21 cellular contexts compared by ENCODE assay signal in genomic region chr14:28770061-28770460, GRCh38. TPM values are rescaled to one million over a fixed set of nuclear protein-coding genes. Genes with fewer than 3 reads are reported as not detected.
DNase-seq lines count a peak whose midpoint lies in the region; ATAC-seq, FAIRE-seq and TF ChIP-seq lines count a peak whose summit lies in the region.
"Had no signal": no experiment of that assay in that cellular context is flagged by ENCODE, and none has a peak within 500 bp of the region (broad histone marks: within the 10 kb centered on the region; RNA-seq: fewer than 3 reads in every experiment).

No MANE protein-coding gene starts in this region.

- H4K20me1 ChIP-seq in K562 (replicated peaks; ENCODE audit: control insufficient read depth, insufficient read depth, low read length) (no peaks in the 10 kb centered on the region), neural progenitor cell (ENCODE audit: low read depth) (peaks cover 57% of the 10 kb centered on the region)
- H4K20me1 ChIP-seq: BLaER1 had no signal

- H3K27ac Mint-ChIP-seq in neural progenitor cell = no peak overlapping the region
- H3K27ac Mint-ChIP-seq: CD4-positive, alpha-beta T cell had no signal

- intact Hi-C loops in K562 (cut with micrococcal nuclease) = no loop called here

- H3K4me1 Mint-ChIP-seq in neural progenitor cell = peaks cover 15% of the 10 kb centered on the region

- no peak for FAIRE-seq in K562 (lab: Jason Lieb, UNC)
- FAIRE-seq: RCC 7860 had no signal

- H3K4me2 ChIP-seq in K562 (ENCODE audit: insufficient read depth, low read length) = no peak overlapping the region
- H3K4me2 ChIP-seq in neural progenitor cell = no peak overlapping the region
- H3K4me2 ChIP-seq: BLaER1, KMS-11 had no signal

- no TSS peak for BruUV-seq in K562 (replicated peaks; lab: Mats Ljungman, UMichigan)

- no peak for TF ChIP-seq EP300 in K562 (IDR thresholded peaks at IDR 0.05; ENCODE audit: low read length)

- peaks cover 20% of the 10 kb centered on the region for H3K4me1 ChIP-seq in HAP-1
- H3K4me1 ChIP-seq in HEK293 (ENCODE audit: control insufficient read depth, insufficient read depth, low read length) = peaks cover 16% of the 10 kb centered on the region
- peaks cover 0 to 16% of the 10 kb centered on the region in 2 experiments; a peak in 2 of 5 replicates for H3K4me1 ChIP-seq in K562 (replicated peaks in 1 of 2; ENCODE audit: control insufficient read depth in 2 of 2, insufficient read depth in 2 of 2, low read length in 2 of 2)
- peaks cover under 1% of the 10 kb centered on the region for H3K4me1 ChIP-seq in neural progenitor cell
- H3K4me1 ChIP-seq: BLaER1, Caco-2, SJCRH30 had no signal

- H3K79me2 ChIP-seq in K562 (ENCODE audit: control insufficient read depth, insufficient read depth, low read length) (peaks cover 43% of the 10 kb centered on the region), neural progenitor cell (ENCODE audit: low read depth) (no peaks in the 10 kb centered on the region)

- H3K27me3 ChIP-seq in HAP-1 (ENCODE audit: low read depth) = no peaks in the 10 kb centered on the region
- peaks cover 0 to 10% of the 10 kb centered on the region in 2 experiments; a peak in 1 of 5 replicates for H3K27me3 ChIP-seq in K562 (ENCODE audit: control insufficient read depth in 2 of 2, insufficient read depth in 2 of 2, low read length in 2 of 2)
- H3K27me3 ChIP-seq in neural progenitor cell = peaks cover 100% of the 10 kb centered on the region
- H3K27me3 ChIP-seq: SJCRH30 had no signal

- H3K9ac ChIP-seq in K562 (ENCODE audit: insufficient read depth in 1 of 2, low read depth in 2 of 2, low read length in 2 of 2) (peak overlapping the region in 1 of 2 experiments; percentile 71; a peak in 1 of 4 replicates), neural progenitor cell (no peak overlapping the region)
- H3K9ac ChIP-seq: BLaER1, KMS-11 had no signal

- H2AFZ ChIP-seq in K562 (ENCODE audit: low read depth, low read length) = no peak overlapping the region
- no peak overlapping the region for H2AFZ ChIP-seq in neural progenitor cell (replicated peaks)

- POLR2A ChIA-PET in HEK293 (lab: Yijun Ruan, JAX) (interaction anchor here (0.6 to 0.7 kb wide), 3 partner anchors 20 to 907 kb away, joined by 3 to 8 read pairs (median 4); no protein-coding TSS in a partner anchor), K562 (lab: Yijun Ruan, JAX) (no interaction called here)

- H3K36me3 Mint-ChIP-seq in neural progenitor cell = no peaks in the 10 kb centered on the region

- H3K4me3 Mint-ChIP-seq in neural progenitor cell = peak overlapping the region; percentile 69
- H3K4me3 Mint-ChIP-seq: CD4-positive, alpha-beta T cell had no signal

- no peak for TF ChIP-seq CTCF in HEK293 (tag by site-specific recombination; IDR thresholded peaks at IDR 0.05)
- no peak for TF ChIP-seq CTCF in K562 (IDR thresholded peaks at IDR 0.05 in 2 of 3, conservative IDR thresholded peaks at IDR 0.05 in 1 of 3; ENCODE audit: insufficient read depth in 2 of 3, low read depth in 1 of 3, low read length in 3 of 3)
- no peak for TF ChIP-seq CTCF in neural progenitor cell (IDR thresholded peaks at IDR 0.05)

- DNase-seq in HAP-1 (ENCODE audit: low spot score in 2 of 2) (no peak), K562 (ENCODE audit: extremely low read depth in 1 of 4, low spot score in 3 of 4) (no peak), neural progenitor cell (ENCODE audit: low spot score) (no peak), SW480 (ENCODE audit: low spot score) (no peak), NCI-H69 (lab: John Stamatoyannopoulos, UW) (no peak), NCI-H128 (lab: John Stamatoyannopoulos, UW; ENCODE audit: unreplicated experiment) (no peak)
- DNase-seq: ACHN; Caco-2; CD4-positive, alpha-beta T cell; DMS 273 treated with DMSO at 0.1 percent for 48 hours; H7; NCI-H1092 treated with DMSO at 0.1 percent for 48 hours; OCI-M1; SJCRH30 had no signal

- no peak for TF ChIP-seq POLR2A in K562 (conservative IDR thresholded peaks at IDR 0.05)

- peak overlapping the region; percentile 26 for H3K4me3 ChIP-seq in HAP-1
- peak overlapping the region; percentile 88 for H3K4me3 ChIP-seq in HEK293 (ENCODE audit: low read depth, low read length)
- H3K4me3 ChIP-seq in K562 = 0 out of 2 replicates have a peak overlapping the region, but pooled peaks have one; percentile 53
- no peak overlapping the region for H3K4me3 ChIP-seq in neural progenitor cell
- H3K4me3 ChIP-seq: BLaER1, SJCRH30 had no signal

- peaks cover 2% of the 10 kb centered on the region for H3K9me3 Mint-ChIP-seq in neural progenitor cell

- in situ Hi-C loops in HAP-1 (cut with MboI; ENCODE audit: low sequenced_read_pairs) = loop anchor here (25.0 kb wide), 3 partner anchors 1242 to 1667 kb away; no protein-coding TSS in a partner anchor
- in situ Hi-C loops in K562 (cut with MboI) = loop anchor here (25.0 kb wide), 2 partner anchors 442 to 1442 kb away; no protein-coding TSS in a partner anchor

- TF ChIP-seq RAD21 in K562 (CRISPR knock-in tag; conservative IDR thresholded peaks at IDR 0.05 in 1 of 2, IDR thresholded peaks at IDR 0.05 in 1 of 2) = no peak

- H3K27me3 Mint-ChIP-seq in neural progenitor cell (ENCODE audit: insufficient read depth, low read depth) = peaks cover 66% of the 10 kb centered on the region

- H3F3A ChIP-seq in neural progenitor cell (ENCODE audit: low read depth) = peaks cover 39% of the 10 kb centered on the region

- CTCF ChIA-PET in HEK293 (lab: Yijun Ruan, JAX) (interaction anchor here (0.9 to 1.3 kb wide), 2 partner anchors 13 to 1500 kb away, joined by 3 to 4 read pairs; no protein-coding TSS in a partner anchor), K562 (lab: Yijun Ruan, JAX; ENCODE audit: low intra/inter-chr PET ratio) (no interaction called here)

- H3K9me1 ChIP-seq in K562 (ENCODE audit: control insufficient read depth, insufficient read depth, low read length) = no peaks in the 10 kb centered on the region

- WGBS in K562 (ENCODE audit: insufficient coverage, low coverage, missing lambda C conversion rate) = 14% methylated on average over 1 of the region's 1 CpG

- no peak for ATAC-seq in K562

- H3K36me3 ChIP-seq in HAP-1 (replicated peaks) (no peaks in the 10 kb centered on the region; the same call in 1 of the 2 replicates), HEK293 (ENCODE audit: control insufficient read depth in 2 of 2, insufficient read depth in 1 of 2, low read length in 2 of 2) (no peaks in the 10 kb centered on the region), K562 (ENCODE audit: control insufficient read depth, insufficient read depth, low read length) (no peaks in the 10 kb centered on the region), neural progenitor cell (no peaks in the 10 kb centered on the region)
- H3K36me3 ChIP-seq: BLaER1, SJCRH30 had no signal

- H3K27ac ChIP-seq in HEK293 (ENCODE audit: extremely low read depth, low read depth, low read length) (no peak overlapping the region), K562 (ENCODE audit: extremely low read depth, low read depth, low read length) (no peak overlapping the region), neural progenitor cell (no peak overlapping the region)
- H3K27ac ChIP-seq: BLaER1, HL-60, KMS-11, SJCRH30 had no signal

- H3K9me3 ChIP-seq in HAP-1 (no peaks in the 10 kb centered on the region), HEK293 (ENCODE audit: control insufficient read depth, insufficient read depth, low read depth, low read length) (no peaks in the 10 kb centered on the region), K562 (replicated peaks; ENCODE audit: control insufficient read depth, insufficient read depth, low read depth, low read length) (no peaks in the 10 kb centered on the region), neural progenitor cell (ENCODE audit: low read depth) (no peaks in the 10 kb centered on the region)
- H3K9me3 ChIP-seq: Caco-2, SJCRH30 had no signal

TF ChIP-seq in HEK293, 187 proteins besides CTCF, POLR2A, EP300 and RAD21 (continues in another document):
- TF ChIP-seq SP3 (tag by site-specific recombination; IDR thresholded peaks at IDR 0.05) (no peak), ZSCAN30 (tag by site-specific recombination; IDR thresholded peaks at IDR 0.05) (no peak), ZNF654 (tag by site-specific recombination; IDR thresholded peaks at IDR 0.05; ENCODE audit: low read depth) (no peak)

TF ChIP-seq in K562, 482 proteins besides CTCF, POLR2A, EP300 and RAD21 (continues in another document):
- TF ChIP-seq ZNF316 (IDR thresholded peaks at IDR 0.05) = peak; percentile 44
- no peak for TF ChIP-seq KHSRP (IDR thresholded peaks at IDR 0.05)
- TF ChIP-seq POLR3A (IDR thresholded peaks at IDR 0.05; ENCODE audit: borderline replicate concordance, extremely low read depth, insufficient read depth, insufficient read length) = no peak
- no peak for TF ChIP-seq HNRNPUL1 (IDR thresholded peaks at IDR 0.05; ENCODE audit: low read length)

RNA-seq across cellular contexts. Expression of gene FOXG1, which starts 3.5 kb away (rescaled TPM):
- 1.0 and 1.7 TPM in 2 replicates for total RNA-seq in K562 (2011; cell fraction: chromatin; rRNA removed; ENCODE audit: low replicate concordance)
- total RNA-seq in K562 (2011; cell fraction: nucleolus; rRNA removed) = 0.53 and 1.0 TPM in 2 replicates
- total RNA-seq in K562 (2011; cell fraction: nucleoplasm; rRNA removed) = 1.2 and 1.7 TPM in 2 replicates
- total RNA-seq in K562 (2014; rRNA removed) = 0.68 and 1.2 TPM in 2 replicates
- 0.69 and 0.70 TPM in 2 replicates for total RNA-seq in K562 (2014; rRNA removed; fragmentation: Illumina TruSeq; extraction: Trizol)
- total RNA-seq in K562 (2015; rRNA removed; fragmentation: Illumina TruSeq; extraction: Trizol) = 0.94 and 1.1 TPM in 2 replicates
- total RNA-seq in K562 (2021) = 3.0 and 3.7 TPM in 2 replicates
- polyA plus RNA-seq in K562 (2011; rRNA removed) = 0.55 and 0.56 TPM in 2 replicates
- polyA plus RNA-seq in K562 (2011; cell fraction: cytosol; rRNA removed) = 0.41 and 0.97 TPM in 2 replicates
- 2.6 and 3.1 TPM in 2 replicates for polyA plus RNA-seq in K562 (2011; cell fraction: nucleus; rRNA removed)
- polyA plus RNA-seq in K562 (2012) = 2.5 and 2.8 TPM in 2 replicates
- 0.74 and 1.2 TPM in 2 replicates for polyA plus RNA-seq in K562 (2014; fragmentation: Illumina TruSeq; extraction: Trizol)
- polyA plus RNA-seq in K562 (2014; fragmentation: Nextera tagmentation; extraction: Ambion mirVana) = 1 to 10 TPM in 1 of 2 experiments, under 1 TPM in 1; 0.85 to 1.4 TPM
- polyA plus RNA-seq in K562 (2014; rRNA removed) = 1.3 TPM in 2 replicates
- polyA minus RNA-seq in K562 (2011; rRNA and poly(A)+ RNA removed) = 0.21 TPM in 2 replicates
- polyA minus RNA-seq in K562 (2011; cell fraction: cytosol; rRNA and poly(A)+ RNA removed) = 0.27 and 0.48 TPM in 2 replicates
- 0.54 and 0.89 TPM in 2 replicates for polyA minus RNA-seq in K562 (2011; cell fraction: nucleus; rRNA and poly(A)+ RNA removed)
- 0.69 and 1.5 TPM in 2 replicates for total RNA-seq in neural progenitor cell (ENCODE audit: low replicate concordance)
- total RNA-seq: Caco-2; CD4-positive, alpha-beta T cell; G401; HT-29 had no signal
